ENCODE assay signal across 1 cellular context in genomic region chr4:56978750-56979303, GRCh38.
TF ChIP-seq lines count a peak whose summit lies in the region.

Gene POLR2B (plus strand): TSS chr4:56978896. CDS start chr4:56978986, 90 bp downstream.

TF ChIP-seq in GM12878, 131 proteins besides CTCF, POLR2A, EP300 and RAD21 (continued from another document and continues in another):
- TF ChIP-seq BCLAF1 (IDR thresholded peaks at IDR 0.05) (no peak), SIN3A (IDR thresholded peaks at IDR 0.05; ENCODE audit: low read depth, low read length) (no peak), NRF1 (conservative IDR thresholded peaks at IDR 0.05; ENCODE audit: low read depth, low read length) (0 out of 2 replicates have a peak, but pooled peaks have one; percentile 24), CEBPZ (IDR thresholded peaks at IDR 0.05; ENCODE audit: low read depth, low read length) (no peak), HSF1 (IDR thresholded peaks at IDR 0.05; ENCODE audit: low read depth, low read length) (no peak), ZNF687 (IDR thresholded peaks at IDR 0.05) (peak; percentile 77), CHD4 (IDR thresholded peaks at IDR 0.05) (no peak), RELB (IDR thresholded peaks at IDR 0.05; ENCODE audit: low read depth) (peak; percentile 58; the same call in 1 of the 2 replicates), CREB1 (IDR thresholded peaks at IDR 0.05; ENCODE audit: low read depth) (peak; percentile 86), RFX5 (IDR thresholded peaks at IDR 0.05; ENCODE audit: low read depth, low read length) (no peak), IRF4 (IDR thresholded peaks at IDR 0.05; ENCODE audit: low read depth, low read length) (no peak), HDAC2 (IDR thresholded peaks at IDR 0.05) (no peak), CEBPB (IDR thresholded peaks at IDR 0.05; ENCODE audit: borderline replicate concordance in 1 of 2, low read depth in 2 of 2, low read length in 2 of 2) (no peak), TCF3 (IDR thresholded peaks at IDR 0.05; ENCODE audit: borderline replicate concordance, insufficient read depth, low read depth, low read length) (no peak), USF1 (IDR thresholded peaks at IDR 0.05; ENCODE audit: borderline replicate concordance, extremely low read length, insufficient read depth, low read depth, low read length) (no peak), CBX5 (IDR thresholded peaks at IDR 0.05; ENCODE audit: low read depth) (0 out of 2 replicates have a peak, but pooled peaks have one; percentile 59), BHLHE40 (IDR thresholded peaks at IDR 0.05; ENCODE audit: borderline replicate concordance in 1 of 2, low read depth in 2 of 2, low read length in 1 of 2) (peak in 1 of 2 experiments; percentile 45; a peak in 2 of 4 replicates), JUNB (IDR thresholded peaks at IDR 0.05) (no peak), E2F4 (IDR thresholded peaks at IDR 0.05; ENCODE audit: low read depth, low read length) (no peak; the same call in 1 of the 2 replicates), TAF1 (IDR thresholded peaks at IDR 0.05; ENCODE audit: borderline replicate concordance, low read depth, low read length) (peak; percentile 76; the same call in 1 of the 2 replicates), ZNF24 (IDR thresholded peaks at IDR 0.05) (no peak), ATF7 (IDR thresholded peaks at IDR 0.05; ENCODE audit: low read depth) (no peak), SUPT20H (IDR thresholded peaks at IDR 0.05; ENCODE audit: borderline replicate concordance, control insufficient read depth, low read depth, low read length) (no peak), USF2 (IDR thresholded peaks at IDR 0.05; ENCODE audit: borderline replicate concordance, low read depth, low read length) (no peak), SMAD5 (IDR thresholded peaks at IDR 0.05; ENCODE audit: low read depth) (peak; percentile 95), MEF2B (IDR thresholded peaks at IDR 0.05; ENCODE audit: partially characterized antibody, poor library complexity, severe bottlenecking) (no peak), IKZF2 (IDR thresholded peaks at IDR 0.05) (peak; percentile 26 to 39; a peak in 2 of 4 replicates), SPI1 (IDR thresholded peaks at IDR 0.05; ENCODE audit: borderline replicate concordance, insufficient read depth, low read depth, low read length) (0 out of 2 replicates have a peak, but pooled peaks have one; percentile 3), NBN (IDR thresholded peaks at IDR 0.05) (peak; percentile 43; the same call in 1 of the 2 replicates), DPF2 (IDR thresholded peaks at IDR 0.05) (no peak), PBX3 (IDR thresholded peaks at IDR 0.05; ENCODE audit: insufficient replicate concordance, low read depth, low read length) (no peak), ZBTB4 (CRISPR knock-in tag; IDR thresholded peaks at IDR 0.05) (no peak), HCFC1 (IDR thresholded peaks at IDR 0.05; ENCODE audit: low read length) (peak; percentile 55; the same call in 1 of the 2 replicates), POLR2AphosphoS5 (IDR thresholded peaks at IDR 0.05; ENCODE audit: low read length) (peak; percentile 96), ESRRA (IDR thresholded peaks at IDR 0.05; ENCODE audit: low read length) (no peak)
